Comparison of ENCODE assay signal across 8 cellular contexts in genomic region chr7:150937848-150938561, GRCh38. TPM values are rescaled to one million over a fixed set of nuclear protein-coding genes. Genes with fewer than 3 reads are reported as not detected.
A peak's percentile ranks its signal among the peaks of the same experiment; 100 is the strongest.
DNase-seq lines count a peak whose midpoint lies in the region; ATAC-seq and TF ChIP-seq lines count a peak whose summit lies in the region.

No MANE protein-coding gene starts in this region.

- ATAC-seq in activated CD8-positive, alpha-beta memory T cell treated with anti-CD3 and anti-CD28 coated beads, Interleukin-2, amount 10 ng/mL, durations not matched to agents 7 days and 5 days: peak; percentile 58
- no peak for ATAC-seq in GM21528 (IDR thresholded peaks at IDR 0.05; ENCODE audit: low FRiP score, unreplicated experiment)
- ATAC-seq in GM21529 (IDR thresholded peaks at IDR 0.05; ENCODE audit: unreplicated experiment): no peak
- ATAC-seq in GM18519 (IDR thresholded peaks at IDR 0.05; ENCODE audit: low FRiP score, unreplicated experiment): no peak

- H3K4me1 Mint-ChIP-seq in CD4-positive, alpha-beta memory T cell: peaks cover 26 to 60% (median 42%) of the 10 kb centered on the region in 4 donors
- peaks cover 28% of the 10 kb centered on the region for H3K4me1 Mint-ChIP-seq in activated CD8-positive, alpha-beta memory T cell treated with anti-CD3 and anti-CD28 coated beads, Interleukin-2, amount 10 ng/mL, durations not matched to agents 7 days and 5 days

- peaks cover 0 to 3% (median 0%) of the 10 kb centered on the region in 8 donors for H3K9me3 Mint-ChIP-seq in CD4-positive, alpha-beta memory T cell
- H3K9me3 Mint-ChIP-seq in activated CD8-positive, alpha-beta memory T cell treated with anti-CD3 and anti-CD28 coated beads, Interleukin-2, amount 10 ng/mL, durations not matched to agents 7 days and 5 days (ENCODE audit: low read depth): no peaks in the 10 kb centered on the region

- H3K27ac Mint-ChIP-seq in CD4-positive, alpha-beta memory T cell: peak overlapping the region; percentile 1 to 88 (median 68)
- no peak overlapping the region for H3K27ac Mint-ChIP-seq in activated CD8-positive, alpha-beta memory T cell treated with anti-CD3 and anti-CD28 coated beads, Interleukin-2, amount 10 ng/mL, durations not matched to agents 7 days and 5 days

- POLR2A ChIA-PET in CD4-positive, alpha-beta memory T cell (lab: Charles Lee; ENCODE audit: partially characterized antibody): interaction anchor here (0.9 to 1.3 kb wide), 3 partner anchors 36 to 143 kb away, joined by 3 read pairs; partner anchors contain the start of gene FASTK

- no peaks in the 10 kb centered on the region for H3K36me3 ChIP-seq in CD4-positive, alpha-beta memory T cell (ENCODE audit: insufficient read depth, low read length)
- H3K36me3 ChIP-seq in uterus: no peaks in the 10 kb centered on the region

- H3K4me3 Mint-ChIP-seq in CD4-positive, alpha-beta memory T cell: peak overlapping the region; percentile 63 to 85 (median 78)
- H3K4me3 Mint-ChIP-seq in activated CD8-positive, alpha-beta memory T cell treated with anti-CD3 and anti-CD28 coated beads, Interleukin-2, amount 10 ng/mL, durations not matched to agents 7 days and 5 days: no peak overlapping the region

- H3K27me3 ChIP-seq in CD4-positive, alpha-beta memory T cell (ENCODE audit: insufficient read depth, low read length): no peaks in the 10 kb centered on the region
- no peaks in the 10 kb centered on the region for H3K27me3 ChIP-seq in uterus

- DNase-seq in CD4-positive, alpha-beta memory T cell: peak; percentile 29 to 47 (median 34)
- peak; percentile 77 for DNase-seq in Kasumi-1 (lab: John Stamatoyannopoulos, UW)
- no peak for DNase-seq in activated CD8-positive, alpha-beta memory T cell treated with anti-CD3 and anti-CD28 coated beads, Interleukin-2, amount 10 ng/mL, durations not matched to agents 7 days and 5 days
- DNase-seq in mesenteric fat pad (ENCODE audit: low spot score): peak; percentile 82
- DNase-seq in uterus: no peak

- intact Hi-C loops in CD4-positive, alpha-beta memory T cell (cut with micrococcal nuclease): loop anchor here (1.0 kb wide), 1 partner anchor 40 kb away; no protein-coding TSS in a partner anchor
- intact Hi-C loops in uterus (cut with DNase I; ENCODE audit: low total_unique reads): no loop called here

- no peaks in the 10 kb centered on the region for H3K9me3 ChIP-seq in CD4-positive, alpha-beta memory T cell (ENCODE audit: control insufficient read depth in 1 of 2, low read length in 2 of 2)
- H3K9me3 ChIP-seq in uterus: no peaks in the 10 kb centered on the region

- no peak for TF ChIP-seq POLR2A in uterus (IDR thresholded peaks at IDR 0.05)

- no peak overlapping the region for H3K27ac ChIP-seq in CD4-positive, alpha-beta memory T cell (ENCODE audit: low read depth, low read length)
- H3K27ac ChIP-seq in uterus: no peak overlapping the region

- H3K36me3 Mint-ChIP-seq in CD4-positive, alpha-beta memory T cell: no peaks in the 10 kb centered on the region
- H3K36me3 Mint-ChIP-seq in activated CD8-positive, alpha-beta memory T cell treated with anti-CD3 and anti-CD28 coated beads, Interleukin-2, amount 10 ng/mL, durations not matched to agents 7 days and 5 days: no peaks in the 10 kb centered on the region

- TF ChIP-seq CTCF in uterus (IDR thresholded peaks at IDR 0.05): no peak

- CTCF ChIA-PET in CD4-positive, alpha-beta memory T cell (lab: Charles Lee; ENCODE audit: partially characterized antibody): interaction anchor here (0.6 to 4.4 kb wide), 9 partner anchors 12 to 231 kb away, joined by 3 to 16 read pairs (median 5); no protein-coding TSS in a partner anchor
- CTCF ChIA-PET in activated CD8-positive, alpha-beta memory T cell treated with anti-CD3 and anti-CD28 coated beads, Interleukin-2, amount 10 ng/mL, durations not matched to agents 7 days and 5 days (lab: Charles Lee): interaction anchor here (0.9 to 2.2 kb wide), 4 partner anchors 12 to 70 kb away, joined by 4 to 11 read pairs (median 8); no protein-coding TSS in a partner anchor

- peaks cover 43% of the 10 kb centered on the region for H3K4me1 ChIP-seq in CD4-positive, alpha-beta memory T cell (ENCODE audit: insufficient read depth, low read length)
- H3K4me1 ChIP-seq in uterus: peaks cover 0 to 7% of the 10 kb centered on the region in 2 donors

- peak overlapping the region in 1 of 2 donors; percentile 33 for H3K4me3 ChIP-seq in CD4-positive, alpha-beta memory T cell (ENCODE audit: low read length in 2 of 2)
- no peak overlapping the region for H3K4me3 ChIP-seq in uterus

- H3K27me3 Mint-ChIP-seq in CD4-positive, alpha-beta memory T cell: no peaks in the 10 kb centered on the region
- peaks cover 13% of the 10 kb centered on the region for H3K27me3 Mint-ChIP-seq in activated CD8-positive, alpha-beta memory T cell treated with anti-CD3 and anti-CD28 coated beads, Interleukin-2, amount 10 ng/mL, durations not matched to agents 7 days and 5 days

RNA-seq across cellular contexts. Expression of gene KCNH2, which starts 40.1 kb away (rescaled TPM):
- 1 to 10 TPM; 2.3 to 2.6 TPM for total RNA-seq in CD4-positive, alpha-beta memory T cell
- polyA plus RNA-seq in CD4-positive, alpha-beta memory T cell: 1 to 10 TPM; 1.8 to 2.4 TPM
- under 1 TPM in 1 of 2 experiments, not detected in 1; 0.07 TPM for total RNA-seq in activated CD8-positive, alpha-beta memory T cell treated with anti-CD3 and anti-CD28 coated beads, Interleukin-2, amount 10 ng/mL, durations not matched to agents 7 days and 5 days
- total RNA-seq in mesenteric fat pad (0.32 TPM), uterus (10 to 100 TPM in 3 of 4 donors, 1 to 10 TPM in 1; 9.1 to 51.0 (median 22.8) TPM)

RNA-seq across cellular contexts. Expression of gene NOS3, which starts 52.8 kb away (rescaled TPM):
- total RNA-seq in CD4-positive, alpha-beta memory T cell: 1 to 10 TPM; 4.0 to 4.6 TPM
- polyA plus RNA-seq in CD4-positive, alpha-beta memory T cell: 10 to 100 TPM in 1 of 2 donors, 1 to 10 TPM in 1; 6.6 to 14.9 TPM
- 10 to 100 TPM in 1 of 2 experiments, 1 to 10 TPM in 1; 6.4 to 10.8 TPM for total RNA-seq in activated CD8-positive, alpha-beta memory T cell treated with anti-CD3 and anti-CD28 coated beads, Interleukin-2, amount 10 ng/mL, durations not matched to agents 7 days and 5 days
- total RNA-seq in mesenteric fat pad: 57.1 TPM
- total RNA-seq in uterus: 10 to 100 TPM in 2 of 4 donors, 1 to 10 TPM in 2; 6.6 to 50.1 (median 15.8) TPM

Comparison
In these comparisons a context has a peak if more than half of its experiments do, and no peak if none do; other contexts are left out.
1. DNase-seq: peak in CD4-positive, alpha-beta memory T cell (5 of 5), Kasumi-1 (2 of 2) and mesenteric fat pad (single experiment); none in activated CD8-positive, alpha-beta memory T cell treated with anti-CD3 and anti-CD28 coated beads, Interleukin-2, amount 10 ng/mL, durations not matched to agents 7 days and 5 days (single experiment) and uterus (0 of 2).